Comparison of ENCODE assay signal across 3 cellular contexts in the genomic region with DNA sequence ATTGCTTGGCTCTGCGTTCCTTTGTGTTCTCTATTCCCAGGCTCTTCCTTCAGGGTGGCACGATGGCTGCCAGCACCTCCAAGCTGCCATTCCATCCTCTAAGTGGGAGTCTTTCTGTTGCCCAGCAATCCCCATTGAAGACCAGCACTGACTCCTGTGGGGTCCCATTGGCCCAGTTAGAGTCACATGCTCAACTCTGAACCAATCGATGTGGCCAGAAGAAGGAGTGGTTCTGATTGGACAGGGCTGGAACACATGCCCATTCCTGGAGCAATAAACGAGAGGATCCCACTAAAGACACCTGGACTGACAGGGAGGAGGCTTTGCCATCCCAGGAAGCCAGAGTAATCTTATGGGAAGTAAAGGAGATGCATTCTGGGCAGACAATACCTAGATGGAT.
TF ChIP-seq lines count a peak whose summit lies in the region.

No MANE protein-coding gene starts in this region.

TF ChIP-seq in SK-N-SH, 30 proteins besides CTCF, POLR2A, EP300 and RAD21 (continued from another document):
- TF ChIP-seq, protein P1, sequence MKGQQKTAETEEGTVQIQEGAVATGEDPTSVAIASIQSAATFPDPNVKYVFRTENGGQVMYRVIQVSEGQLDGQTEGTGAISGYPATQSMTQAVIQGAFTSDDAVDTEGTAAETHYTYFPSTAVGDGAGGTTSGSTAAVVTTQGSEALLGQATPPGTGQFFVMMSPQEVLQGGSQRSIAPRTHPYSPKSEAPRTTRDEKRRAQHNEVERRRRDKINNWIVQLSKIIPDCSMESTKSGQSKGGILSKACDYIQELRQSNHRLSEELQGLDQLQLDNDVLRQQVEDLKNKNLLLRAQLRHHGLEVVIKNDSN (IDR thresholded peaks at IDR 0.05; ENCODE audit: borderline replicate concordance, low read depth): no peak
- no peak for TF ChIP-seq RCOR1 (IDR thresholded peaks at IDR 0.05; ENCODE audit: low read length)
- no peak for TF ChIP-seq TAF1 (IDR thresholded peaks at IDR 0.05; ENCODE audit: borderline replicate concordance, low read depth, low read length)
- no peak for TF ChIP-seq JUND (IDR thresholded peaks at IDR 0.05)
- TF ChIP-seq YY1 (IDR thresholded peaks at IDR 0.05; ENCODE audit: low read depth): no peak
- no peak for TF ChIP-seq FOXM1 (IDR thresholded peaks at IDR 0.05; ENCODE audit: low read depth)
- TF ChIP-seq CHD2 (IDR thresholded peaks at IDR 0.05; ENCODE audit: low read length, partially characterized antibody): no peak
- no peak for TF ChIP-seq MEF2A (IDR thresholded peaks at IDR 0.05; ENCODE audit: borderline replicate concordance, low read depth)
- TF ChIP-seq TCF12 (IDR thresholded peaks at IDR 0.05): no peak
- no peak for TF ChIP-seq RFX5 (IDR thresholded peaks at IDR 0.05; ENCODE audit: low read length)
- no peak for TF ChIP-seq FOXJ3 (CRISPR knock-in tag; IDR thresholded peaks at IDR 0.05)
- no peak for TF ChIP-seq NFIC (IDR thresholded peaks at IDR 0.05; ENCODE audit: borderline replicate concordance)
- TF ChIP-seq, protein P2, sequence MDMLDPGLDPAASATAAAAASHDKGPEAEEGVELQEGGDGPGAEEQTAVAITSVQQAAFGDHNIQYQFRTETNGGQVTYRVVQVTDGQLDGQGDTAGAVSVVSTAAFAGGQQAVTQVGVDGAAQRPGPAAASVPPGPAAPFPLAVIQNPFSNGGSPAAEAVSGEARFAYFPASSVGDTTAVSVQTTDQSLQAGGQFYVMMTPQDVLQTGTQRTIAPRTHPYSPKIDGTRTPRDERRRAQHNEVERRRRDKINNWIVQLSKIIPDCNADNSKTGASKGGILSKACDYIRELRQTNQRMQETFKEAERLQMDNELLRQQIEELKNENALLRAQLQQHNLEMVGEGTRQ (IDR thresholded peaks at IDR 0.05; ENCODE audit: borderline replicate concordance, low read depth, low read length): no peak
- TF ChIP-seq EZH2phosphoT487 (IDR thresholded peaks at IDR 0.05; ENCODE audit: borderline replicate concordance, low read depth): no peak

TF ChIP-seq in SK-N-SH treated with all-trans-retinoic acid at 6 μM for 48 hours, 23 proteins besides CTCF, POLR2A, EP300 and RAD21 (continued from another document):
- no peak for TF ChIP-seq TCF4 (CRISPR knock-in tag; IDR thresholded peaks at IDR 0.05; ENCODE audit: borderline replicate concordance)
- TF ChIP-seq, protein P3, sequence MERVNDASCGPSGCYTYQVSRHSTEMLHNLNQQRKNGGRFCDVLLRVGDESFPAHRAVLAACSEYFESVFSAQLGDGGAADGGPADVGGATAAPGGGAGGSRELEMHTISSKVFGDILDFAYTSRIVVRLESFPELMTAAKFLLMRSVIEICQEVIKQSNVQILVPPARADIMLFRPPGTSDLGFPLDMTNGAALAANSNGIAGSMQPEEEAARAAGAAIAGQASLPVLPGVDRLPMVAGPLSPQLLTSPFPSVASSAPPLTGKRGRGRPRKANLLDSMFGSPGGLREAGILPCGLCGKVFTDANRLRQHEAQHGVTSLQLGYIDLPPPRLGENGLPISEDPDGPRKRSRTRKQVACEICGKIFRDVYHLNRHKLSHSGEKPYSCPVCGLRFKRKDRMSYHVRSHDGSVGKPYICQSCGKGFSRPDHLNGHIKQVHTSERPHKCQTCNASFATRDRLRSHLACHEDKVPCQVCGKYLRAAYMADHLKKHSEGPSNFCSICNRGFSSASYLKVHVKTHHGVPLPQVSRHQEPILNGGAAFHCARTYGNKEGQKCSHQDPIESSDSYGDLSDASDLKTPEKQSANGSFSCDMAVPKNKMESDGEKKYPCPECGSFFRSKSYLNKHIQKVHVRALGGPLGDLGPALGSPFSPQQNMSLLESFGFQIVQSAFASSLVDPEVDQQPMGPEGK (CRISPR knock-in tag; IDR thresholded peaks at IDR 0.05; ENCODE audit: borderline replicate concordance): no peak
- no peak for TF ChIP-seq ZNF8 (CRISPR knock-in tag; IDR thresholded peaks at IDR 0.05)
- TF ChIP-seq, protein P4, sequence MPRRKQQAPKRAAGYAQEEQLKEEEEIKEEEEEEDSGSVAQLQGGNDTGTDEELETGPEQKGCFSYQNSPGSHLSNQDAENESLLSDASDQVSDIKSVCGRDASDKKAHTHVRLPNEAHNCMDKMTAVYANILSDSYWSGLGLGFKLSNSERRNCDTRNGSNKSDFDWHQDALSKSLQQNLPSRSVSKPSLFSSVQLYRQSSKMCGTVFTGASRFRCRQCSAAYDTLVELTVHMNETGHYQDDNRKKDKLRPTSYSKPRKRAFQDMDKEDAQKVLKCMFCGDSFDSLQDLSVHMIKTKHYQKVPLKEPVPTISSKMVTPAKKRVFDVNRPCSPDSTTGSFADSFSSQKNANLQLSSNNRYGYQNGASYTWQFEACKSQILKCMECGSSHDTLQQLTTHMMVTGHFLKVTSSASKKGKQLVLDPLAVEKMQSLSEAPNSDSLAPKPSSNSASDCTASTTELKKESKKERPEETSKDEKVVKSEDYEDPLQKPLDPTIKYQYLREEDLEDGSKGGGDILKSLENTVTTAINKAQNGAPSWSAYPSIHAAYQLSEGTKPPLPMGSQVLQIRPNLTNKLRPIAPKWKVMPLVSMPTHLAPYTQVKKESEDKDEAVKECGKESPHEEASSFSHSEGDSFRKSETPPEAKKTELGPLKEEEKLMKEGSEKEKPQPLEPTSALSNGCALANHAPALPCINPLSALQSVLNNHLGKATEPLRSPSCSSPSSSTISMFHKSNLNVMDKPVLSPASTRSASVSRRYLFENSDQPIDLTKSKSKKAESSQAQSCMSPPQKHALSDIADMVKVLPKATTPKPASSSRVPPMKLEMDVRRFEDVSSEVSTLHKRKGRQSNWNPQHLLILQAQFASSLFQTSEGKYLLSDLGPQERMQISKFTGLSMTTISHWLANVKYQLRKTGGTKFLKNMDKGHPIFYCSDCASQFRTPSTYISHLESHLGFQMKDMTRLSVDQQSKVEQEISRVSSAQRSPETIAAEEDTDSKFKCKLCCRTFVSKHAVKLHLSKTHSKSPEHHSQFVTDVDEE (CRISPR knock-in tag; IDR thresholded peaks at IDR 0.05): no peak
- no peak for TF ChIP-seq ZC3H10 (CRISPR knock-in tag; IDR thresholded peaks at IDR 0.05)
- TF ChIP-seq RARB (CRISPR knock-in tag; IDR thresholded peaks at IDR 0.05): no peak

TF ChIP-seq in WTC11, 78 proteins besides CTCF, POLR2A, EP300 and RAD21 (continued from another document):
- TF ChIP-seq, protein P5, sequence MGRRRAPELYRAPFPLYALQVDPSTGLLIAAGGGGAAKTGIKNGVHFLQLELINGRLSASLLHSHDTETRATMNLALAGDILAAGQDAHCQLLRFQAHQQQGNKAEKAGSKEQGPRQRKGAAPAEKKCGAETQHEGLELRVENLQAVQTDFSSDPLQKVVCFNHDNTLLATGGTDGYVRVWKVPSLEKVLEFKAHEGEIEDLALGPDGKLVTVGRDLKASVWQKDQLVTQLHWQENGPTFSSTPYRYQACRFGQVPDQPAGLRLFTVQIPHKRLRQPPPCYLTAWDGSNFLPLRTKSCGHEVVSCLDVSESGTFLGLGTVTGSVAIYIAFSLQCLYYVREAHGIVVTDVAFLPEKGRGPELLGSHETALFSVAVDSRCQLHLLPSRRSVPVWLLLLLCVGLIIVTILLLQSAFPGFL (CRISPR knock-in tag; IDR thresholded peaks at IDR 0.05; ENCODE audit: borderline replicate concordance): no peak
- TF ChIP-seq ZNF671 (CRISPR knock-in tag; IDR thresholded peaks at IDR 0.05): no peak
- TF ChIP-seq TEAD1 (CRISPR knock-in tag; IDR thresholded peaks at IDR 0.05): no peak
- no peak for TF ChIP-seq EMX1 (CRISPR knock-in tag; IDR thresholded peaks at IDR 0.05)
- TF ChIP-seq, protein P1 (CRISPR knock-in tag; IDR thresholded peaks at IDR 0.05): 0 out of 2 replicates have a peak, but pooled peaks have one; percentile 40
- no peak for TF ChIP-seq ZNF121 (CRISPR knock-in tag; IDR thresholded peaks at IDR 0.05)
- TF ChIP-seq ZNF396 (CRISPR knock-in tag; IDR thresholded peaks at IDR 0.05; ENCODE audit: borderline replicate concordance): no peak
